In the genomic region with DNA sequence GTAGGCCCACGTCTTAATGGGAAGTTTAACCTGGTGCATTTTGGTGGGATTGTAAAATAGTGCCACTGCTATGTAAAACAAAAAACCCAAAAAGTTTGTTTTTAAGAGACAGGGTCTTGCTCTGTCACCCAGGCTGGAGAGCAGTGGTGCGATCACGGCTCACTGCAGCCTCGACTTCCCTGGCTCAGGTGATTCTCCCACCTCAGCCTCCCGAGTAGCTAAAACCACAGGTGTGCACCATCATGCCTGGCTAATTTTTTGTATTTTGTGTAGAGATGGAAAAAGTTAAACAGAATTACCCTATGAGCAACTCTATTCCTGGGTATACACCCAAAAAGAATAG, we compare ENCODE assay signal across 10 cellular contexts. TPM values are rescaled to one million over a fixed set of nuclear protein-coding genes. Genes with fewer than 3 reads are reported as not detected.
A peak's percentile ranks its signal among the peaks of the same experiment; 100 is the strongest.
DNase-seq lines count a peak whose midpoint lies in the region; ATAC-seq and TF ChIP-seq lines count a peak whose summit lies in the region.
"Had no signal": no experiment of that assay in that cellular context is flagged by ENCODE, and none has a peak within 500 bp of the region (broad histone marks: within the 10 kb centered on the region; RNA-seq: fewer than 3 reads in every experiment).

No MANE protein-coding gene starts in this region.

- H3K9me3 Mint-ChIP-seq in activated naive CD4-positive, alpha-beta T cell treated with anti-CD3 and anti-CD28 coated beads for 36 hours: no peaks in the 10 kb centered on the region
- H3K9me3 Mint-ChIP-seq in activated B cell treated with CpG ODN at 0.5 μM for 24 hours: no peaks in the 10 kb centered on the region

- no peak for TF ChIP-seq POLR2A in suprapubic skin (IDR thresholded peaks at IDR 0.05)

- no peak for DNase-seq in activated naive CD4-positive, alpha-beta T cell treated with anti-CD3 and anti-CD28 coated beads for 36 hours
- DNase-seq in activated naive CD4-positive, alpha-beta T cell treated with Interleukin-2 at 50 U/mL for 16 hours: no peak
- DNase-seq in activated B cell treated with CpG ODN at 0.5 μM for 24 hours: no peak
- no peak for DNase-seq in suprapubic skin (ENCODE audit: low spot score in 2 of 2)
- DNase-seq in NCI-H187 (lab: John Stamatoyannopoulos, UW): no peak
- DNase-seq in NCI-H1436 (lab: John Stamatoyannopoulos, UW): no peak
- DNase-seq in Right ventricle myocardium superior: no peak

- WGBS in suprapubic skin: 61% methylated on average over 5 of the region's 5 CpGs

- ATAC-seq in activated B cell treated with CpG ODN at 0.5 μM for 24 hours (ENCODE audit: low read depth) (no peak), Right ventricle myocardium superior (ENCODE audit: poor library complexity) (no peak)

- POLR2A ChIA-PET in activated B cell treated with CpG ODN at 0.5 μM for 24 hours (lab: Charles Lee): interaction anchor here (0.5 to 1.8 kb wide), 14 partner anchors 8 to 992 kb away, joined by 3 to 10 read pairs (median 4); partner anchors contain the start of gene ZNF555

- H3K27me3 Mint-ChIP-seq in activated naive CD4-positive, alpha-beta T cell treated with anti-CD3 and anti-CD28 coated beads for 36 hours (ENCODE audit: low read depth): no peaks in the 10 kb centered on the region
- no peaks in the 10 kb centered on the region for H3K27me3 Mint-ChIP-seq in activated B cell treated with CpG ODN at 0.5 μM for 24 hours

- intact Hi-C loops in activated naive CD4-positive, alpha-beta T cell treated with anti-CD3 and anti-CD28 coated beads for 36 hours (cut with micrococcal nuclease): no loop called here
- intact Hi-C loops in activated B cell treated with CpG ODN at 0.5 μM for 24 hours (cut with micrococcal nuclease) (loop anchor here (2.0 kb wide), 2 partner anchors 36 to 442 kb away; partner anchors contain the start of genes ATP8B3 and DAZAP1), Right ventricle myocardium superior (cut with DNase I) (no loop called here)

- H3K27ac Mint-ChIP-seq in activated naive CD4-positive, alpha-beta T cell treated with anti-CD3 and anti-CD28 coated beads for 36 hours: peak overlapping the region; percentile 84
- peak overlapping the region; percentile 88 for H3K27ac Mint-ChIP-seq in activated B cell treated with CpG ODN at 0.5 μM for 24 hours

- H3K36me3 ChIP-seq in iPS-15b (ENCODE audit: control insufficient read depth, insufficient read depth, low read length) (peaks cover 1% of the 10 kb centered on the region), suprapubic skin (no peaks in the 10 kb centered on the region)
- H3K36me3 ChIP-seq: adrenal gland had no signal

- H3K4me1 ChIP-seq in iPS-15b (ENCODE audit: control insufficient read depth, insufficient read depth, low read length) (no peaks in the 10 kb centered on the region), suprapubic skin (peaks cover 67% of the 10 kb centered on the region)

- peaks cover 7% of the 10 kb centered on the region for H3K36me3 Mint-ChIP-seq in activated naive CD4-positive, alpha-beta T cell treated with anti-CD3 and anti-CD28 coated beads for 36 hours (ENCODE audit: low read depth)
- H3K36me3 Mint-ChIP-seq in activated B cell treated with CpG ODN at 0.5 μM for 24 hours (ENCODE audit: low read depth): peaks cover 13% of the 10 kb centered on the region

- no peak for TF ChIP-seq EP300 in suprapubic skin (IDR thresholded peaks at IDR 0.05)

- CTCF ChIA-PET in activated naive CD4-positive, alpha-beta T cell treated with anti-CD3 and anti-CD28 coated beads for 36 hours (lab: Charles Lee): interaction anchor here (0.7 to 2.2 kb wide), 4 partner anchors 9 to 23 kb away, joined by 3 to 15 read pairs (median 6); no protein-coding TSS in a partner anchor
- CTCF ChIA-PET in activated B cell treated with CpG ODN at 0.5 μM for 24 hours (lab: Charles Lee): interaction anchor here (0.8 to 1.3 kb wide), 4 partner anchors 10 to 55 kb away, joined by 3 to 5 read pairs (median 3); no protein-coding TSS in a partner anchor

- peak overlapping the region; percentile 91 for H3K4me3 ChIP-seq in iPS-15b (ENCODE audit: low read depth, low read length)
- no peak overlapping the region for H3K4me3 ChIP-seq in suprapubic skin

- peak overlapping the region; percentile 64 for H3K4me3 Mint-ChIP-seq in activated naive CD4-positive, alpha-beta T cell treated with anti-CD3 and anti-CD28 coated beads for 36 hours
- H3K4me3 Mint-ChIP-seq in activated B cell treated with CpG ODN at 0.5 μM for 24 hours: peak overlapping the region; percentile 78

- peaks cover 62% of the 10 kb centered on the region for H3K4me1 Mint-ChIP-seq in activated naive CD4-positive, alpha-beta T cell treated with anti-CD3 and anti-CD28 coated beads for 36 hours (ENCODE audit: low read depth)
- peaks cover 65% of the 10 kb centered on the region for H3K4me1 Mint-ChIP-seq in activated B cell treated with CpG ODN at 0.5 μM for 24 hours

- H3K9me3 ChIP-seq in iPS-15b (ENCODE audit: control insufficient read depth, insufficient read depth, low read length): no peaks in the 10 kb centered on the region
- no peaks in the 10 kb centered on the region for H3K9me3 ChIP-seq in suprapubic skin
- H3K9me3 ChIP-seq: adrenal gland, mucosa of descending colon had no signal

- H3K9ac ChIP-seq in iPS-15b (ENCODE audit: low read depth, low read length): no peak overlapping the region

- TF ChIP-seq CTCF in activated B cell treated with CpG ODN at 0.5 μM for 24 hours (IDR thresholded peaks at IDR 0.05): no peak
- no peak for TF ChIP-seq CTCF in suprapubic skin (IDR thresholded peaks at IDR 0.05)

- H3K27me3 ChIP-seq in iPS-15b (ENCODE audit: control insufficient read depth, insufficient read depth, low read length) (no peaks in the 10 kb centered on the region), suprapubic skin (no peaks in the 10 kb centered on the region)
- H3K27me3 ChIP-seq: adrenal gland had no signal

- peak overlapping the region; percentile 99 for H3K27ac ChIP-seq in suprapubic skin

RNA-seq across cellular contexts. Expression of gene REXO1, which starts 0.8 kb away (rescaled TPM):
- 10 to 100 TPM; 39.8 to 47.6 TPM for total RNA-seq in activated naive CD4-positive, alpha-beta T cell treated with anti-CD3 and anti-CD28 coated beads for 36 hours
- total RNA-seq in activated B cell treated with CpG ODN at 0.5 μM for 24 hours: 56.3 and 69.6 TPM in 2 replicates
- total RNA-seq in suprapubic skin: 10 to 100 TPM; 31.8 to 63.1 (median 38.3) TPM
- 13.6 TPM for total RNA-seq in Right ventricle myocardium superior

RNA-seq across cellular contexts. Expression of gene KLF16, which starts 14.3 kb away (rescaled TPM):
- total RNA-seq in activated naive CD4-positive, alpha-beta T cell treated with anti-CD3 and anti-CD28 coated beads for 36 hours: 10 to 100 TPM; 13.5 to 15.0 TPM
- total RNA-seq in activated B cell treated with CpG ODN at 0.5 μM for 24 hours (21.5 and 25.2 TPM in 2 replicates), suprapubic skin (10 to 100 TPM; 12.1 to 30.8 (median 20.9) TPM), Right ventricle myocardium superior (6.2 TPM)

RNA-seq across cellular contexts. Expression of gene ABHD17A, which starts 36.2 kb away (rescaled TPM):
- 10 to 100 TPM; 79.3 to 79.9 TPM for total RNA-seq in activated naive CD4-positive, alpha-beta T cell treated with anti-CD3 and anti-CD28 coated beads for 36 hours
- 57.4 and 64.3 TPM in 2 replicates for total RNA-seq in activated B cell treated with CpG ODN at 0.5 μM for 24 hours
- total RNA-seq in suprapubic skin: 100 to 1,000 TPM in 3 of 4 donors, 10 to 100 TPM in 1; 82.3 to 120 (median 110) TPM
- total RNA-seq in Right ventricle myocardium superior: 55.7 TPM

RNA-seq across cellular contexts. Expression of gene ATP8B3, which starts 37.0 kb away (rescaled TPM):
- 1 to 10 TPM; 6.1 to 8.4 TPM for total RNA-seq in activated naive CD4-positive, alpha-beta T cell treated with anti-CD3 and anti-CD28 coated beads for 36 hours
- total RNA-seq in activated B cell treated with CpG ODN at 0.5 μM for 24 hours (2.3 and 3.9 TPM in 2 replicates), suprapubic skin (1 to 10 TPM; 1.5 to 3.8 (median 1.8) TPM), Right ventricle myocardium superior (0.46 TPM)

RNA-seq across cellular contexts. Expression of gene ADAT3, which starts 56.1 kb away (rescaled TPM):
- 1 to 10 TPM; 3.0 to 3.4 TPM for total RNA-seq in activated naive CD4-positive, alpha-beta T cell treated with anti-CD3 and anti-CD28 coated beads for 36 hours
- total RNA-seq in activated B cell treated with CpG ODN at 0.5 μM for 24 hours (8.5 and 14.1 TPM in 2 replicates), suprapubic skin (10 to 100 TPM; 13.4 to 26.7 (median 22.3) TPM), Right ventricle myocardium superior (2.1 TPM)
